10 cellular contexts compared by ENCODE assay signal in the genomic region with DNA sequence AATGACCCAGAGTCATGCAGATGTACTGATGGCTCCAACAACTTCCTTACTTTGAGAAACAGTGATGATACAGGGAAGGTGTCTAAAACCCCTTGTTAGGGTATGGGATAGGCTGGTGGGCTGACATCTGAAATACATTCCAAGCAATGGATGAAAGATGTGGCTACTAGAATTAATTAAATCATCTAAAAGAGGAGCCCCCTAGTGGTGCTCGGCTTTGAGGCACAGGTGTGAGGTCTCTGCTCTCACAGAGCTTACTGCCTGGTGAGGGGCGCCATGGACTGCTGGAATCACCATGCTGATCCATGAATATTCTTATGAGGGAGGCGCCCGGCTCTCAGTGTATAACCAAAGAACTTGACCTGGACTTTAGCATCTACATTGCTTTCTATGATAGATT. TPM values are rescaled to one million over a fixed set of nuclear protein-coding genes. Genes with fewer than 3 reads are reported as not detected.
DNase-seq lines count a peak whose midpoint lies in the region; ATAC-seq and TF ChIP-seq lines count a peak whose summit lies in the region.
"Had no signal": no experiment of that assay in that cellular context is flagged by ENCODE, and none has a peak within 500 bp of the region (broad histone marks: within the 10 kb centered on the region; RNA-seq: fewer than 3 reads in every experiment).

No MANE protein-coding gene starts in this region.

- no peak overlapping the region for H3K4me3 Mint-ChIP-seq in T-helper 2 cell treated with Interferon-gamma antibody and Interleukin-4, amounts not matched to agents 5 μg/mL and 100 μg/mL, for 36 hours
- H3K4me3 Mint-ChIP-seq: memory B cell had no signal

- WGBS in stomach, 5 donors: 46 to 84% (median 73%) methylated on average over 4 of the region's 4 CpGs

- BruUV-seq in PC-3 (replicated peaks; lab: Mats Ljungman, UMichigan): no TSS peak

- DNase-seq in activated T-cell treated with anti-CD3 and anti-CD28 coated beads, Interleukin-2, amount 50 U/mL, for 48 hours: peak; percentile 39 to 40
- DNase-seq in activated T-cell treated with anti-CD3 and anti-CD28 coated beads for 4 hours (no peak), PC-3 (peak; percentile 37), epithelial cell of esophagus (ENCODE audit: low read depth) (peak; percentile 36), stomach (peak; percentile 27)
- no peak for DNase-seq in T-helper 2 cell treated with Interferon-gamma antibody and Interleukin-4, amounts not matched to agents 5 μg/mL and 100 μg/mL, for 36 hours (ENCODE audit: low spot score)

- H3K27ac ChIP-seq in PC-3 (ENCODE audit: low read length): no peak overlapping the region
- no peak overlapping the region for H3K27ac ChIP-seq in stomach

- H3K9me2 ChIP-seq in PC-3 (replicated peaks; ENCODE audit: low read length): no peaks in the 10 kb centered on the region

- no peaks in the 10 kb centered on the region for H4K20me1 ChIP-seq in PC-3 (ENCODE audit: low read length)

- no peaks in the 10 kb centered on the region for H3K9me3 Mint-ChIP-seq in T-helper 2 cell treated with Interferon-gamma antibody and Interleukin-4, amounts not matched to agents 5 μg/mL and 100 μg/mL, for 36 hours
- H3K9me3 Mint-ChIP-seq: activated T-helper 2 cell treated with anti-CD3 and anti-CD28 coated beads, Interferon-gamma antibody, Interleukin-2, Interleukin-4, amounts not matched to agents 10 μg/mL and 5 μg/mL and 100 μg/mL, durations not matched to agents 14 hours and 24 hours and 36 hours; memory B cell had no signal

- TF ChIP-seq CTCF in PC-3 (conservative IDR thresholded peaks at IDR 0.05; ENCODE audit: low read depth, low read length): peak; percentile 56
- peak; percentile 49 for TF ChIP-seq CTCF in epithelial cell of esophagus (IDR thresholded peaks at IDR 0.05; ENCODE audit: insufficient read depth, low read depth, low read length, missing control alignments)
- TF ChIP-seq CTCF in stomach (IDR thresholded peaks at IDR 0.05): peak in 1 of 7 experiments; percentile 20

- intact Hi-C loops in PC-3 (cut with micrococcal nuclease) (loop anchor here (1.0 kb wide), 1 partner anchor 87 kb away; no protein-coding TSS in a partner anchor), stomach (cut with DNase I; ENCODE audit: low total_unique reads) (no loop called here)

- H3K27me3 Mint-ChIP-seq in T-helper 2 cell treated with Interferon-gamma antibody and Interleukin-4, amounts not matched to agents 5 μg/mL and 100 μg/mL, for 36 hours (ENCODE audit: low read depth): peaks cover 4% of the 10 kb centered on the region

- H3K4me1 Mint-ChIP-seq in T-helper 2 cell treated with Interferon-gamma antibody and Interleukin-4, amounts not matched to agents 5 μg/mL and 100 μg/mL, for 36 hours (ENCODE audit: low read depth): no peaks in the 10 kb centered on the region
- H3K4me1 Mint-ChIP-seq: memory B cell had no signal

- CTCF ChIA-PET in PC-3 (lab: Charles Lee): interaction anchor here (1.4 kb wide), 1 partner anchor 242 kb away, joined by 3 read pairs; no protein-coding TSS in a partner anchor

- H3K27ac Mint-ChIP-seq in T-helper 2 cell treated with Interferon-gamma antibody and Interleukin-4, amounts not matched to agents 5 μg/mL and 100 μg/mL, for 36 hours: no peak overlapping the region
- H3K27ac Mint-ChIP-seq: activated T-helper 2 cell treated with anti-CD3 and anti-CD28 coated beads, Interferon-gamma antibody, Interleukin-2, Interleukin-4, amounts not matched to agents 10 μg/mL and 5 μg/mL and 100 μg/mL, durations not matched to agents 14 hours and 24 hours and 36 hours; memory B cell had no signal

- POLR2A ChIA-PET in PC-3 (lab: Charles Lee; ENCODE audit: unreplicated experiment): no interaction called here

- TF ChIP-seq POLR2A in stomach (IDR thresholded peaks at IDR 0.05): no peak

- no peaks in the 10 kb centered on the region for H3K27me3 ChIP-seq in PC-3 (ENCODE audit: low read length)
- no peaks in the 10 kb centered on the region for H3K27me3 ChIP-seq in stomach

- H3K4me1 ChIP-seq in PC-3 (ENCODE audit: insufficient read depth, low read length): no peaks in the 10 kb centered on the region
- no peaks in the 10 kb centered on the region for H3K4me1 ChIP-seq in stomach

- no peak overlapping the region for H3K4me3 ChIP-seq in PC-3 (ENCODE audit: low read length)
- H3K4me3 ChIP-seq in epithelial cell of esophagus (ENCODE audit: low read length): no peak overlapping the region
- no peak overlapping the region for H3K4me3 ChIP-seq in stomach

- H3F3A ChIP-seq in PC-3 (ENCODE audit: low read length, unreplicated experiment): no peaks in the 10 kb centered on the region

- H3K79me2 ChIP-seq in PC-3 (ENCODE audit: low read length): no peaks in the 10 kb centered on the region

- H3K9me3 ChIP-seq in PC-3 (ENCODE audit: low read length) (no peaks in the 10 kb centered on the region), stomach (no peaks in the 10 kb centered on the region)

- no peak overlapping the region for H3K4me2 ChIP-seq in PC-3 (ENCODE audit: low read length)

- H3K36me3 ChIP-seq in PC-3 (ENCODE audit: low read depth, low read length) (no peaks in the 10 kb centered on the region), stomach (no peaks in the 10 kb centered on the region)

- no peaks in the 10 kb centered on the region for H3K36me3 Mint-ChIP-seq in T-helper 2 cell treated with Interferon-gamma antibody and Interleukin-4, amounts not matched to agents 5 μg/mL and 100 μg/mL, for 36 hours (ENCODE audit: low read depth)
- H3K36me3 Mint-ChIP-seq: memory B cell had no signal

- peak; percentile 59 for ATAC-seq in PC-3
- ATAC-seq in GM21515 (IDR thresholded peaks at IDR 0.05; ENCODE audit: unreplicated experiment): no peak
- ATAC-seq in GM18870 (IDR thresholded peaks at IDR 0.05; ENCODE audit: unreplicated experiment): no peak

- no peak overlapping the region for H3K9ac ChIP-seq in PC-3 (ENCODE audit: low read length)

- no peak overlapping the region for H2AFZ ChIP-seq in PC-3 (ENCODE audit: low read length)

- TF ChIP-seq EP300 in stomach (IDR thresholded peaks at IDR 0.05): no peak

RNA-seq across cellular contexts. Expression of a gene that starts 48.5 kb away (rescaled TPM):
- 0.40 and 0.80 TPM in 2 replicates for total RNA-seq in PC-3 (2014; rRNA removed)
- total RNA-seq in stomach: 1 to 10 TPM in 2 of 5 donors, under 1 TPM in 2, not detected in 1; 0.58 to 1.5 (median 0.94) TPM
- polyA plus RNA-seq in stomach: 1 to 10 TPM; 1.4 to 5.1 (median 4.6) TPM

Comparison
In these comparisons a context has a peak if more than half of its experiments do, and no peak if none do; other contexts are left out.
1. DNase-seq: peak in activated T-cell treated with anti-CD3 and anti-CD28 coated beads, Interleukin-2, amount 50 U/mL, for 48 hours (2 of 2), PC-3 (single experiment), epithelial cell of esophagus (single experiment) and stomach (single experiment); none in activated T-cell treated with anti-CD3 and anti-CD28 coated beads for 4 hours (single experiment) and T-helper 2 cell treated with Interferon-gamma antibody and Interleukin-4, amounts not matched to agents 5 μg/mL and 100 μg/mL, for 36 hours (single experiment).